ENCODE assay signal across 8 cellular contexts in the genomic region with DNA sequence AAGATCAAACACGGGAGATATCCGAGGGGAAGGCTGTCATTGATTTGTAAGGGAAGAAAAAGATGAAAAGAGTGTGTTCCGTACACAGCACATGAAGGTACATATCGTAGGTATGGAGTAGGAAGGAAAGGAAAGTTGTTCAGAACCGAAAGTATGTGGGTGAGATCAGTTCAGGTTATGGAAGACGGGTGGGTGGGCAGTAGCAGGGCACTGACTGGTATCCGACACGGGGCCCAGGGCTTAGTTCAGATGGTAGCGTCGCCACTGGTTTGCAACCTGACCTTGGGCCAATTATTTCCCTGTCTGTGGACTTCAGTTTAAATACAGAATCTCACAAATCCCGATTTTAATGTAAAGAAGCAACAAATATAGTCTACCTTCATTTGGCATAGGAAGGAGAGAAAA.
DNase-seq lines count a peak whose midpoint lies in the region; ATAC-seq and TF ChIP-seq lines count a peak whose summit lies in the region.

No MANE protein-coding gene starts in this region.

- H3K4me3 ChIP-seq in AG09309 (ENCODE audit: control insufficient read depth, low read depth, low read length) (peak overlapping the region; percentile 71), KMS-11 (IDR thresholded peaks at IDR 0.05; ENCODE audit: insufficient read depth, low read depth, low read length) (peak overlapping the region; percentile 87), adipocyte (ENCODE audit: low read length) (peak overlapping the region; percentile 90)

- TF ChIP-seq CTCF in AG09309 (IDR thresholded peaks at IDR 0.05; ENCODE audit: control insufficient read depth, insufficient read depth, low read depth, low read length, missing control alignments), result no peak
- TF ChIP-seq CTCF in KMS-11 (conservative IDR thresholded peaks at IDR 0.05; ENCODE audit: low read depth, low read length), result no peak

- no peaks in the 10 kb centered on the region for H3K9me3 ChIP-seq in adipocyte (ENCODE audit: control insufficient read depth, low read length)

- H3K4me2 ChIP-seq in KMS-11, result peak overlapping the region; percentile 77

- H3K4me1 ChIP-seq in KMS-11 (ENCODE audit: low read depth, poor library complexity, severe bottlenecking), result peaks cover 54% of the 10 kb centered on the region
- peaks cover 54% of the 10 kb centered on the region for H3K4me1 ChIP-seq in adipocyte (ENCODE audit: control insufficient read depth, insufficient read depth, low read length)

- H2AFZ ChIP-seq in KMS-11 (ENCODE audit: low read depth), result peak overlapping the region; percentile 47; the same call in 1 of the 2 replicates

- H4K20me1 ChIP-seq in KMS-11 (ENCODE audit: insufficient read depth), result no peaks in the 10 kb centered on the region

- peaks cover 14% of the 10 kb centered on the region; the same call in 1 of the 2 replicates for H3K79me2 ChIP-seq in KMS-11 (ENCODE audit: insufficient read depth, low read depth)

- H3K36me3 ChIP-seq in KMS-11 (ENCODE audit: insufficient read depth), result no peaks in the 10 kb centered on the region
- H3K36me3 ChIP-seq in adipocyte (ENCODE audit: control insufficient read depth, insufficient read depth, low read length, severe bottlenecking), result peaks cover 9% of the 10 kb centered on the region

- no peak for DNase-seq in AG09309 (ENCODE audit: low read depth)
- peak; percentile 55 for DNase-seq in adipocyte (ENCODE audit: low read depth)
- peak; percentile 40 for DNase-seq in iris pigment epithelial cell (ENCODE audit: low read depth)
- DNase-seq in stimulated activated CD4-positive, alpha-beta T cell treated with anti-CD3 and anti-CD28 coated beads, Interleukin-2, amount 100 ng/mL, for 24 hours, result peak; percentile 45 to 46
- DNase-seq in DMS153 (lab: John Stamatoyannopoulos, UW), result no peak
- DNase-seq in OCI-M2 (lab: John Stamatoyannopoulos, UW; ENCODE audit: unreplicated experiment), result no peak

- H3K9ac ChIP-seq in KMS-11 (peak overlapping the region; percentile 52; the same call in 1 of the 2 replicates), adipocyte (ENCODE audit: low read length) (peak overlapping the region; percentile 91)

- H3K27me3 ChIP-seq in KMS-11 (ENCODE audit: insufficient read depth, low read depth) (no peaks in the 10 kb centered on the region), adipocyte (replicated peaks; ENCODE audit: control insufficient read depth, insufficient read depth, low read length) (no peaks in the 10 kb centered on the region)

- no peak for ATAC-seq in GM21367 (IDR thresholded peaks at IDR 0.05; ENCODE audit: unreplicated experiment)

- no peak overlapping the region; the same call in 1 of the 2 replicates for H3K27ac ChIP-seq in KMS-11

Comparison
In these comparisons a context has a peak if more than half of its experiments do, and no peak if none do; other contexts are left out.
1. DNase-seq: peak in adipocyte (single experiment), iris pigment epithelial cell (single experiment) and stimulated activated CD4-positive, alpha-beta T cell treated with anti-CD3 and anti-CD28 coated beads, Interleukin-2, amount 100 ng/mL, for 24 hours (2 of 2); none in AG09309 (single experiment), DMS153 (single experiment) and OCI-M2 (single experiment).
2. Peak in every context shown above with its lines, with median percentiles within 50 percentile points of each other: H3K4me3 ChIP-seq.